In genomic region chr10:1454428-1454827, GRCh38 we compare ENCODE assay signal across 11 cellular contexts.
A peak's percentile ranks its signal among the peaks of the same experiment; 100 is the strongest.
DNase-seq lines count a peak whose midpoint lies in the region; ATAC-seq and TF ChIP-seq lines count a peak whose summit lies in the region.
"Had no signal": no experiment of that assay in that cellular context is flagged by ENCODE, and none has a peak within 500 bp of the region (broad histone marks: within the 10 kb centered on the region; RNA-seq: fewer than 3 reads in every experiment).

No MANE protein-coding gene starts in this region.

- no peak overlapping the region for H3K4me3 ChIP-seq in SJCRH30
- H3K4me3 ChIP-seq in lower leg skin (ENCODE audit: low read depth, poor library complexity, severe bottlenecking), result no peak overlapping the region
- H3K4me3 ChIP-seq: SJSA1 had no signal

- H3K4me1 Mint-ChIP-seq in activated naive CD4-positive, alpha-beta T cell treated with anti-CD3 and anti-CD28 coated beads, Interleukin-2, amount 10 ng/mL, durations not matched to agents 7 days and 5 days, result peaks cover 3% of the 10 kb centered on the region
- peaks cover 60% of the 10 kb centered on the region for H3K4me1 Mint-ChIP-seq in stimulated activated memory B cell treated with anti-CD40 and anti-IgM and Interleukin-4, amounts not matched to agents 10 μg/mL and 1 μg/mL and 100 μg/mL, for 72 hours
- H3K4me1 Mint-ChIP-seq: CD4-positive, CD25-positive, alpha-beta regulatory T cell had no signal

- H3K27me3 ChIP-seq in SJCRH30, result no peaks in the 10 kb centered on the region
- H3K27me3 ChIP-seq: SJSA1 had no signal

- H3K36me3 Mint-ChIP-seq in activated naive CD4-positive, alpha-beta T cell treated with anti-CD3 and anti-CD28 coated beads, Interleukin-2, amount 10 ng/mL, durations not matched to agents 7 days and 5 days, result no peaks in the 10 kb centered on the region
- peaks cover 19% of the 10 kb centered on the region for H3K36me3 Mint-ChIP-seq in stimulated activated memory B cell treated with anti-CD40 and anti-IgM and Interleukin-4, amounts not matched to agents 10 μg/mL and 1 μg/mL and 100 μg/mL, for 72 hours
- H3K36me3 Mint-ChIP-seq: CD4-positive, CD25-positive, alpha-beta regulatory T cell had no signal

- H3K27ac Mint-ChIP-seq in activated naive CD4-positive, alpha-beta T cell treated with anti-CD3 and anti-CD28 coated beads, Interleukin-2, amount 10 ng/mL, durations not matched to agents 7 days and 5 days, result no peak overlapping the region
- H3K27ac Mint-ChIP-seq in stimulated activated memory B cell treated with anti-CD40 and anti-IgM and Interleukin-4, amounts not matched to agents 10 μg/mL and 1 μg/mL and 100 μg/mL, for 72 hours, result peak overlapping the region; percentile 61
- H3K27ac Mint-ChIP-seq: CD4-positive, CD25-positive, alpha-beta regulatory T cell had no signal

- no peak overlapping the region for H3K4me3 Mint-ChIP-seq in activated naive CD4-positive, alpha-beta T cell treated with anti-CD3 and anti-CD28 coated beads, Interleukin-2, amount 10 ng/mL, durations not matched to agents 7 days and 5 days
- H3K4me3 Mint-ChIP-seq in stimulated activated memory B cell treated with anti-CD40 and anti-IgM and Interleukin-4, amounts not matched to agents 10 μg/mL and 1 μg/mL and 100 μg/mL, for 72 hours, result peak overlapping the region; percentile 6
- H3K4me3 Mint-ChIP-seq: CD4-positive, CD25-positive, alpha-beta regulatory T cell had no signal

- intact Hi-C loops in lower leg skin (cut with DNase I; ENCODE audit: low total_unique reads), result no loop called here

- H3K27me3 Mint-ChIP-seq in activated naive CD4-positive, alpha-beta T cell treated with anti-CD3 and anti-CD28 coated beads, Interleukin-2, amount 10 ng/mL, durations not matched to agents 7 days and 5 days, result peaks cover 4% of the 10 kb centered on the region
- H3K27me3 Mint-ChIP-seq in stimulated activated memory B cell treated with anti-CD40 and anti-IgM and Interleukin-4, amounts not matched to agents 10 μg/mL and 1 μg/mL and 100 μg/mL, for 72 hours, result no peaks in the 10 kb centered on the region

- ATAC-seq in GM21737 (IDR thresholded peaks at IDR 0.05; ENCODE audit: unreplicated experiment), result peak; percentile 98
- ATAC-seq in HG03521 (IDR thresholded peaks at IDR 0.05; ENCODE audit: unreplicated experiment), result peak; percentile 93
- ATAC-seq in stimulated activated memory B cell treated with anti-CD40 and anti-IgM and Interleukin-4, amounts not matched to agents 10 μg/mL and 1 μg/mL and 100 μg/mL, for 72 hours, result peak; percentile 99

- TF ChIP-seq CTCF in lower leg skin (IDR thresholded peaks at IDR 0.05), result no peak

- peaks cover 5% of the 10 kb centered on the region for H3K9me3 Mint-ChIP-seq in activated naive CD4-positive, alpha-beta T cell treated with anti-CD3 and anti-CD28 coated beads, Interleukin-2, amount 10 ng/mL, durations not matched to agents 7 days and 5 days
- peaks cover 22% of the 10 kb centered on the region for H3K9me3 Mint-ChIP-seq in stimulated activated memory B cell treated with anti-CD40 and anti-IgM and Interleukin-4, amounts not matched to agents 10 μg/mL and 1 μg/mL and 100 μg/mL, for 72 hours

- CTCF ChIA-PET in activated naive CD4-positive, alpha-beta T cell treated with anti-CD3 and anti-CD28 coated beads, Interleukin-2, amount 10 ng/mL, durations not matched to agents 7 days and 5 days (lab: Charles Lee), result no interaction called here

- H3K27ac ChIP-seq in SJCRH30, result no peak overlapping the region
- H3K27ac ChIP-seq: SJSA1 had no signal

- H3K4me1 ChIP-seq in SJCRH30, result no peaks in the 10 kb centered on the region
- H3K4me1 ChIP-seq: SJSA1 had no signal

- peak; percentile 37 for DNase-seq in activated naive CD4-positive, alpha-beta T cell treated with anti-CD3 and anti-CD28 coated beads, Interleukin-2, amount 10 ng/mL, durations not matched to agents 7 days and 5 days
- no peak for DNase-seq in activated naive CD4-positive, alpha-beta T cell treated with Interleukin-2 at 50 U/mL for 16 hours
- DNase-seq in SJCRH30 (no peak), SHP77 treated with DMSO at 0.1 percent for 48 hours (lab: John Stamatoyannopoulos, UW) (no peak), lower leg skin (ENCODE audit: low spot score in 2 of 2) (no peak)
- DNase-seq: activated gamma-delta T cell treated with Interleukin-2 at 50 U/mL for 16 hours had no signal

- TF ChIP-seq POLR2A in lower leg skin (IDR thresholded peaks at IDR 0.05), result no peak

- no peaks in the 10 kb centered on the region for H3K9me3 ChIP-seq in SJCRH30 (replicated peaks)
- H3K9me3 ChIP-seq: SJSA1 had no signal

- WGBS in lower leg skin, 2 donors, result 78 to 85% methylated on average over 6 of the region's 6 CpGs

- no peaks in the 10 kb centered on the region for H3K36me3 ChIP-seq in SJCRH30
- H3K36me3 ChIP-seq: SJSA1 had no signal
